28 cellular contexts compared by ENCODE assay signal in the genomic region with DNA sequence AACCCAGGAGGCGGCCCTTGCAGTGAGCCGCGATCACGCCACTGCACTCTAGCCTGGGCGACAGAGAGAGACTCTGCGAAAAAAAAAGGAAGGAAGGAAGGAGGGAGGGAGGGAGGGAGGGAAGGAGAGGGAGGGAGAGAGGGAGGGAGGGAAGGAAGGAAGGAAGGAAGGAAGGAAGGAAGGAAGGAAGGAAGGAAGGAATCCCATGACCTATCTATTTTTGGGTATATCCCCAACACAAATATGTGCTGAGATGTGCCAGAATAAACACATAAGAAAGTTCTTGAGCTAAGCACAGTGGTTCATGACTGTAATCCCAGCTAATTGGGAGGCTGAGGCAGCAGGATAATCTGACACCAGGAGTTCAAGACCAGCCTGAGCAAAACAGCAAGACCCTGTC.
"Had no signal": no experiment of that assay in that cellular context is flagged by ENCODE, and none has a peak within 500 bp of the region (broad histone marks: within the 10 kb centered on the region; RNA-seq: fewer than 3 reads in every experiment).

No MANE protein-coding gene starts in this region.

- H3K27ac ChIP-seq: neural progenitor cell, ovary, parathyroid adenoma, psoas muscle, right lobe of liver, sigmoid colon, thoracic aorta, thyroid gland, tibial nerve, upper lobe of left lung, vagina had no signal

- H3K27me3 Mint-ChIP-seq: progenitor cell of endocrine pancreas; stimulated activated naive B cell treated with anti-CD40 and anti-IgM and Interleukin-4, amounts not matched to agents 10 μg/mL and 1 μg/mL and 100 μg/mL, for 72 hours; stimulated activated naive CD8-positive, alpha-beta T cell treated with anti-CD3 and anti-CD28 coated beads, Interleukin-15, Interleukin-2, amounts not matched to agents 100 ng/mL and 50 ng/mL, for 24 hours had no signal

- ATAC-seq: natural killer cell; psoas muscle; right cardiac atrium; right lobe of liver; stimulated activated effector memory CD8-positive, alpha-beta T cell treated with anti-CD3 and anti-CD28 coated beads, Interleukin-12 subunit alpha, Interleukin-12 subunit beta, amount 100 ng/mL, for 72 hours; stimulated activated naive B cell treated with anti-CD40 and anti-IgM and Interleukin-4, amounts not matched to agents 10 μg/mL and 1 μg/mL and 100 μg/mL, for 72 hours had no signal

- H3K27ac Mint-ChIP-seq: nephron; neural progenitor cell; progenitor cell of endocrine pancreas; stimulated activated naive CD8-positive, alpha-beta T cell treated with anti-CD3 and anti-CD28 coated beads, Interleukin-15, Interleukin-2, amounts not matched to agents 100 ng/mL and 50 ng/mL, for 24 hours had no signal

- H3K36me3 Mint-ChIP-seq: natural killer cell had no signal

- H3K36me3 ChIP-seq: ovary, right lobe of liver, sigmoid colon, stomach, thoracic aorta, thyroid gland, tibial nerve, upper lobe of left lung, vagina had no signal

- H3K4me3 ChIP-seq: neural progenitor cell, ovary, psoas muscle, right lobe of liver, sigmoid colon, stomach, thoracic aorta, thyroid gland, tibial nerve, upper lobe of left lung, vagina had no signal

- H3K4me3 Mint-ChIP-seq: natural killer cell; nephron; neural progenitor cell; stimulated activated effector memory CD8-positive, alpha-beta T cell treated with anti-CD3 and anti-CD28 coated beads, Interleukin-12 subunit alpha, Interleukin-12 subunit beta, amount 100 ng/mL, for 72 hours; stimulated activated naive B cell treated with anti-CD40 and anti-IgM and Interleukin-4, amounts not matched to agents 10 μg/mL and 1 μg/mL and 100 μg/mL, for 72 hours; stimulated activated naive CD8-positive, alpha-beta T cell treated with anti-CD3 and anti-CD28 coated beads, Interleukin-15, Interleukin-2, amounts not matched to agents 100 ng/mL and 50 ng/mL, for 24 hours had no signal

- H3K9me3 ChIP-seq: ovary, psoas muscle, right lobe of liver, sigmoid colon, stomach, thoracic aorta, thyroid gland, upper lobe of left lung, vagina had no signal

- H3K9me3 Mint-ChIP-seq: natural killer cell; nephron; neural progenitor cell; stimulated activated effector memory CD8-positive, alpha-beta T cell treated with anti-CD3 and anti-CD28 coated beads, Interleukin-12 subunit alpha, Interleukin-12 subunit beta, amount 100 ng/mL, for 72 hours; stimulated activated naive CD8-positive, alpha-beta T cell treated with anti-CD3 and anti-CD28 coated beads, Interleukin-15, Interleukin-2, amounts not matched to agents 100 ng/mL and 50 ng/mL, for 24 hours had no signal

- H3K27me3 ChIP-seq: neural progenitor cell, ovary, right lobe of liver, sigmoid colon, stomach, thyroid gland, tibial nerve, upper lobe of left lung, vagina had no signal

- DNase-seq: natural killer cell; occipital lobe; ovary; posterior cingulate gyrus; psoas muscle; right cardiac atrium; right lobe of liver; sigmoid colon; small intestine; stimulated activated CD4-positive, alpha-beta T cell treated with anti-CD3 and anti-CD28 coated beads, Interleukin-15, amount 100 ng/mL, for 24 hours; stimulated activated CD4-positive, alpha-beta T cell treated with anti-CD3 and anti-CD28 coated beads, Interleukin-2, amount 100 ng/mL, for 24 hours; stimulated activated CD4-positive, alpha-beta T cell treated with anti-CD3 and anti-CD28 coated beads, Interleukin-2, amount 100 ng/mL, for 48 hours; stimulated activated CD4-positive, alpha-beta T cell treated with anti-CD3 and anti-CD28 coated beads, Interleukin-4, amount 100 ng/mL, for 24 hours; stimulated activated naive B cell treated with anti-CD40 and anti-IgM and Interleukin-4, amounts not matched to agents 10 μg/mL and 1 μg/mL and 100 μg/mL, for 72 hours; stimulated activated naive CD4-positive, alpha-beta T cell treated with Interleukin-2 at 50 U/mL for 16 hours; stomach; thyroid gland; trophoblast cell; upper lobe of left lung had no signal
